Comparison of ENCODE assay signal across 8 cellular contexts in the genomic region with DNA sequence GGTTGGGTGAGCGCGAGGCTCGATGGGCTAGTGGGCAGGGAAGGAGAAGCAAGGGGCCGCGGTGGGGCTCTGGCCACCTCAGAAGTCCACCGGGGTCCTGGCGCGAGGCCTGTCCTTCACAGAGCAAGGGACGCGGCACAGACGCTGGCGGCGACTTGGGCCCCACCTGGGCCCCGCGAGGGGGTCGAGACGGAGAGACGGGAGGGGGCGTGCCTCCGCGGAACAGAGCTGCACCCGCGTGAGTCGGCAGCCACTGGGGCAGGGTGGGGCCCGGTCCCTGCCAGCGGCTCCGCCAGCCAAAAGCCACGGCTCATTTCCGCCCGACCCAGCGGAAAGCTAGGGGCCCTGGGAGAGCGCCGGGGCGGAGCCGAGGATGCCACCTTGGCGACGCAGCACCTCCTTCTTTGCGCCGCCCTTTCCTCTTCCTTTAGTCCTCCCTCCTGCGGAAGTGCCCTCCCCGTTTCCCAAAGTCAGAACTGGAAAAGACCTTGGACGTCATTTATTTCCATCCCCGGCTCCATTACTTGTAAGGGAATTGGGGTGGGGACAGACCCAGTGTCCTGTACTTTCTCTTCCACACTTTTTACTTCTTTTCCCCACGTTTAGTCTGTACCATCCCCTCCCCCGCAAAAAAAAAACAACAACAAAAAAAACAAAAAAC. TPM values are rescaled to one million over a fixed set of nuclear protein-coding genes. Genes with fewer than 3 reads are reported as not detected.
DNase-seq lines count a peak whose midpoint lies in the region; ATAC-seq lines count a peak whose summit lies in the region.

A gene (minus strand): TSS at position 307 of the 661 bp plus-strand sequence. CDS start 1,063 bp downstream, outside the sequence.

- H4K20me1 ChIP-seq in BLaER1 treated with 17β-estradiol and CSF1 and Interleukin-3, amounts not matched to agents 10 nM and 100 nM = no peaks in the 10 kb centered on the region

- peaks cover 55% of the 10 kb centered on the region for H3K4me1 Mint-ChIP-seq in activated CD4-positive, alpha-beta T cell treated with anti-CD3 and anti-CD28 coated beads, Interleukin-2, amount 10 ng/mL, durations not matched to agents 7 days and 5 days

- H3K9me3 Mint-ChIP-seq in activated CD4-positive, alpha-beta T cell treated with anti-CD3 and anti-CD28 coated beads, Interleukin-2, amount 10 ng/mL, durations not matched to agents 7 days and 5 days = no peaks in the 10 kb centered on the region

- POLR2A ChIA-PET in activated CD4-positive, alpha-beta T cell treated with anti-CD3 and anti-CD28 coated beads, Interleukin-2, amount 10 ng/mL, durations not matched to agents 7 days and 5 days (lab: Charles Lee) = interaction anchor here (0.6 to 0.9 kb wide), 2 partner anchors 40 to 74 kb away, joined by 3 read pairs; a partner anchor contains a TSS

- no peaks in the 10 kb centered on the region for H3K27me3 ChIP-seq in BLaER1 treated with 17β-estradiol and CSF1 and Interleukin-3, amounts not matched to agents 10 nM and 100 nM

- H3K4me3 Mint-ChIP-seq in activated CD4-positive, alpha-beta T cell treated with anti-CD3 and anti-CD28 coated beads, Interleukin-2, amount 10 ng/mL, durations not matched to agents 7 days and 5 days = peak within 1 kb of the TSS; percentile 98

- DNase-seq in NCI-H748 (lab: John Stamatoyannopoulos, UW; ENCODE audit: unreplicated experiment) (peak; percentile 97), dedifferentiated amniotic fluid mesenchymal stem cell (ENCODE audit: extremely low spot score) (peak; percentile 94), left lobe of liver (ENCODE audit: low spot score) (peak; percentile 95)
- peak; percentile 95 for DNase-seq in activated CD4-positive, alpha-beta T cell treated with anti-CD3 and anti-CD28 coated beads, Interleukin-2, amount 10 ng/mL, durations not matched to agents 7 days and 5 days
- DNase-seq in stimulated activated CD4-positive, alpha-beta T cell treated with anti-CD3 and anti-CD28 coated beads, Interleukin-2, amount 100 ng/mL, for 24 hours = peak; percentile 91 to 93

- peaks cover 42% of the 10 kb centered on the region for H3K36me3 Mint-ChIP-seq in activated CD4-positive, alpha-beta T cell treated with anti-CD3 and anti-CD28 coated beads, Interleukin-2, amount 10 ng/mL, durations not matched to agents 7 days and 5 days (ENCODE audit: low read depth)

- H3K27ac ChIP-seq in BLaER1 treated with 17β-estradiol and CSF1 and Interleukin-3, amounts not matched to agents 10 nM and 100 nM = peak within 1 kb of the TSS; percentile 88 to 93 (median 91)

- ATAC-seq in GM19328 (IDR thresholded peaks at IDR 0.05; ENCODE audit: unreplicated experiment) = peak; percentile 91
- peak; percentile 81 for ATAC-seq in HG03520 (IDR thresholded peaks at IDR 0.05; ENCODE audit: unreplicated experiment)
- peak; percentile 95 for ATAC-seq in left lobe of liver

- H3K4me2 ChIP-seq in BLaER1 treated with 17β-estradiol and CSF1 and Interleukin-3, amounts not matched to agents 10 nM and 100 nM = peak within 1 kb of the TSS; percentile 89 to 99 (median 96)

- peak within 1 kb of the TSS; percentile 99 for H3K27ac Mint-ChIP-seq in activated CD4-positive, alpha-beta T cell treated with anti-CD3 and anti-CD28 coated beads, Interleukin-2, amount 10 ng/mL, durations not matched to agents 7 days and 5 days

- H3K9ac ChIP-seq in BLaER1 treated with 17β-estradiol and CSF1 and Interleukin-3, amounts not matched to agents 10 nM and 100 nM = peak within 1 kb of the TSS; percentile 86 to 94 (median 90)

- peak within 1 kb of the TSS; percentile 68 to 86 (median 74) for H3K4me3 ChIP-seq in BLaER1 treated with 17β-estradiol and CSF1 and Interleukin-3, amounts not matched to agents 10 nM and 100 nM

- H3K4me1 ChIP-seq in BLaER1 treated with 17β-estradiol and CSF1 and Interleukin-3, amounts not matched to agents 10 nM and 100 nM = peaks cover 33 to 53% (median 47%) of the 10 kb centered on the region in 10 experiments

- peaks cover 44 to 67% (median 58%) of the 10 kb centered on the region in 11 experiments for H3K36me3 ChIP-seq in BLaER1 treated with 17β-estradiol and CSF1 and Interleukin-3, amounts not matched to agents 10 nM and 100 nM

- no peaks in the 10 kb centered on the region for H3K9me3 ChIP-seq in BLaER1 treated with 17β-estradiol and CSF1 and Interleukin-3, amounts not matched to agents 10 nM and 100 nM (replicated peaks in 1 of 11)

- H3K27me3 Mint-ChIP-seq in activated CD4-positive, alpha-beta T cell treated with anti-CD3 and anti-CD28 coated beads, Interleukin-2, amount 10 ng/mL, durations not matched to agents 7 days and 5 days = no peaks in the 10 kb centered on the region

- CTCF ChIA-PET in activated CD4-positive, alpha-beta T cell treated with anti-CD3 and anti-CD28 coated beads, Interleukin-2, amount 10 ng/mL, durations not matched to agents 7 days and 5 days (lab: Charles Lee) = interaction anchor here (0.6 to 1.6 kb wide), 4 partner anchors 18 to 90 kb away, joined by 3 to 4 read pairs (median 4); a partner anchor contains a TSS

RNA-seq across cellular contexts. Expression of the gene that starts here (rescaled TPM):
- total RNA-seq in activated CD4-positive, alpha-beta T cell treated with anti-CD3 and anti-CD28 coated beads, Interleukin-2, amount 10 ng/mL, durations not matched to agents 7 days and 5 days = 10 to 100 TPM in 1 of 2 experiments, 1 to 10 TPM in 1; 9.7 to 11.2 TPM
- total RNA-seq in left lobe of liver = 8.5 TPM

Comparison
In these comparisons a context has a peak if more than half of its experiments do, and no peak if none do; other contexts are left out.
1. Peak in every context shown above with its lines: DNase-seq, ATAC-seq, H3K4me3 ChIP-seq and H3K27ac ChIP-seq.